Comparison of ENCODE assay signal across 9 cellular contexts in genomic region chr12:16606201-16606849, GRCh38. TPM values are rescaled to one million over a fixed set of nuclear protein-coding genes. Genes with fewer than 3 reads are reported as not detected.
DNase-seq lines count a peak whose midpoint lies in the region; ATAC-seq and TF ChIP-seq lines count a peak whose summit lies in the region.
"Had no signal": no experiment of that assay in that cellular context is flagged by ENCODE, and none has a peak within 500 bp of the region (broad histone marks: within the 10 kb centered on the region; RNA-seq: fewer than 3 reads in every experiment).

No MANE protein-coding gene starts in this region.

- H3K4me1 Mint-ChIP-seq in naive thymus-derived CD8-positive, alpha-beta T cell = peaks cover 0 to 4% (median 0%) of the 10 kb centered on the region in 4 donors
- H3K4me1 Mint-ChIP-seq: activated naive CD4-positive, alpha-beta T cell treated with anti-CD3 and anti-CD28 coated beads, Interleukin-2, amount 50 U/mL, for 24 hours had no signal

- ATAC-seq in GM21381 (IDR thresholded peaks at IDR 0.05; ENCODE audit: unreplicated experiment) (peak; percentile 41), body of pancreas (peak; percentile 38)
- no peak for ATAC-seq in naive thymus-derived CD8-positive, alpha-beta T cell

- intact Hi-C loops in body of pancreas (cut with DNase I) = no loop called here

- H3K36me3 ChIP-seq in body of pancreas (replicated peaks in 1 of 2; ENCODE audit: insufficient read depth in 1 of 2, low read depth in 2 of 2) (no peaks in the 10 kb centered on the region), kidney epithelial cell (ENCODE audit: control insufficient read depth, insufficient read depth, low read length) (no peaks in the 10 kb centered on the region), subcutaneous abdominal adipose tissue (ENCODE audit: control insufficient read depth in 5 of 5, insufficient read depth in 5 of 5, low read length in 5 of 5) (no peaks in the 10 kb centered on the region)

- POLR2A ChIA-PET in AG04449 (lab: Yijun Ruan, JAX) = no interaction called here
- POLR2A ChIA-PET in naive thymus-derived CD8-positive, alpha-beta T cell (lab: Charles Lee) = no interaction called here

- H3K27ac ChIP-seq in body of pancreas (peak overlapping the region; percentile 60 to 88 (median 78)), subcutaneous abdominal adipose tissue (ENCODE audit: low read depth, low read length) (peak overlapping the region; percentile 49)

- H3K9ac ChIP-seq in subcutaneous abdominal adipose tissue (ENCODE audit: low read length in 5 of 5) = peak overlapping the region; percentile 48 to 78 (median 69)

- peaks cover 0 to 15% (median 3%) of the 10 kb centered on the region in 3 donors for H3K36me3 Mint-ChIP-seq in naive thymus-derived CD8-positive, alpha-beta T cell
- H3K36me3 Mint-ChIP-seq: activated naive CD4-positive, alpha-beta T cell treated with anti-CD3 and anti-CD28 coated beads, Interleukin-2, amount 50 U/mL, for 24 hours had no signal

- CTCF ChIA-PET in AG04449 (lab: Yijun Ruan, JAX) = no interaction called here

- H3K4me1 ChIP-seq in body of pancreas = peaks cover 8% of the 10 kb centered on the region
- H3K4me1 ChIP-seq in subcutaneous abdominal adipose tissue (ENCODE audit: control insufficient read depth in 5 of 5, insufficient read depth in 5 of 5, low read length in 5 of 5) = peaks cover 0 to 65% (median 34%) of the 10 kb centered on the region in 5 donors

- 0 to 1% methylated on average over 26 of the region's 26 CpGs for WGBS in body of pancreas, 2 donors

- H3K4me3 ChIP-seq in AG04449 (ENCODE audit: low read depth, low read length) (peak overlapping the region; percentile 36), body of pancreas (peak overlapping the region; percentile 36 to 50), kidney epithelial cell (ENCODE audit: low read depth, low read length) (peak overlapping the region; percentile 22), subcutaneous abdominal adipose tissue (ENCODE audit: low read depth in 1 of 5, low read length in 5 of 5) (peak overlapping the region; percentile 68 to 95 (median 88))

- peaks cover 26 to 77% (median 55%) of the 10 kb centered on the region in 5 donors for H3K27me3 Mint-ChIP-seq in naive thymus-derived CD8-positive, alpha-beta T cell

- H3K27ac Mint-ChIP-seq in naive thymus-derived CD8-positive, alpha-beta T cell = no peak overlapping the region
- H3K27ac Mint-ChIP-seq: activated naive CD4-positive, alpha-beta T cell treated with anti-CD3 and anti-CD28 coated beads, Interleukin-2, amount 50 U/mL, for 24 hours had no signal

- DNase-seq in AG04449 (ENCODE audit: low read depth, low spot score) = no peak
- peak; percentile 49 for DNase-seq in NCI-H1105 (lab: John Stamatoyannopoulos, UW)
- peak; percentile 42 to 68 (median 58) for DNase-seq in body of pancreas
- no peak for DNase-seq in kidney epithelial cell (ENCODE audit: low read depth)
- no peak for DNase-seq in EL
- no peak for DNase-seq in naive thymus-derived CD8-positive, alpha-beta T cell

- peak in 1 of 3 donors; percentile 50 for TF ChIP-seq POLR2A in body of pancreas (IDR thresholded peaks at IDR 0.05)

- H3K27me3 ChIP-seq in body of pancreas (no peaks in the 10 kb centered on the region), kidney epithelial cell (ENCODE audit: control insufficient read depth, insufficient read depth, low read length) (peaks cover 66% of the 10 kb centered on the region), subcutaneous abdominal adipose tissue (ENCODE audit: control insufficient read depth in 5 of 5, insufficient read depth in 4 of 5, low read length in 5 of 5) (peaks cover 0 to 2% (median 0%) of the 10 kb centered on the region in 5 donors)

- no peak overlapping the region for H3K4me3 Mint-ChIP-seq in naive thymus-derived CD8-positive, alpha-beta T cell
- H3K4me3 Mint-ChIP-seq: activated naive CD4-positive, alpha-beta T cell treated with anti-CD3 and anti-CD28 coated beads, Interleukin-2, amount 50 U/mL, for 24 hours had no signal

- TF ChIP-seq CTCF in AG04449 (IDR thresholded peaks at IDR 0.05; ENCODE audit: insufficient read depth, low read length, missing control alignments) (no peak), body of pancreas (IDR thresholded peaks at IDR 0.05) (no peak), kidney epithelial cell (IDR thresholded peaks at IDR 0.05; ENCODE audit: insufficient read depth, low read length, poor library complexity, severe bottlenecking) (no peak)

- H3K9me3 Mint-ChIP-seq in naive thymus-derived CD8-positive, alpha-beta T cell = peaks cover 0 to 22% (median 10%) of the 10 kb centered on the region in 9 donors
- H3K9me3 Mint-ChIP-seq: activated naive CD4-positive, alpha-beta T cell treated with anti-CD3 and anti-CD28 coated beads, Interleukin-2, amount 50 U/mL, for 24 hours had no signal

- H3K9me3 ChIP-seq in body of pancreas = no peaks in the 10 kb centered on the region
- H3K9me3 ChIP-seq in subcutaneous abdominal adipose tissue (ENCODE audit: control insufficient read depth in 5 of 5, low read length in 5 of 5) = no peaks in the 10 kb centered on the region

RNA-seq across cellular contexts. Expression of gene LMO3, which starts 0.4 kb away (rescaled TPM):
- total RNA-seq in body of pancreas = 10 to 100 TPM; 46.2 to 67.2 TPM
- total RNA-seq in kidney epithelial cell = not detected in 2 replicates
- not detected for total RNA-seq in naive thymus-derived CD8-positive, alpha-beta T cell
- polyA plus RNA-seq in naive thymus-derived CD8-positive, alpha-beta T cell = not detected

Comparison
In these comparisons a context has a peak if more than half of its experiments do, and no peak if none do; other contexts are left out.
1. DNase-seq: peak in NCI-H1105 (single experiment) and body of pancreas (4 of 4); none in AG04449 (single experiment), kidney epithelial cell (single experiment), EL (single experiment) and naive thymus-derived CD8-positive, alpha-beta T cell (0 of 10).
2. H3K4me3 ChIP-seq: peak in every context shown above with its lines; median percentile 88 in subcutaneous abdominal adipose tissue; 43 in body of pancreas; 36 in AG04449; 22 in kidney epithelial cell.
3. ATAC-seq: peak in GM21381 (single experiment) and body of pancreas (single experiment); none in naive thymus-derived CD8-positive, alpha-beta T cell (0 of 2).
4. RNA of gene LMO3, which starts 0.4 kb away (total RNA-seq): 46.2 to 67.2 TPM in body of pancreas; not detected in kidney epithelial cell and not detected in naive thymus-derived CD8-positive, alpha-beta T cell; every median in the first group is over 10 times any median in the second.